26 cellular contexts compared by ENCODE assay signal in genomic region chr2:46161921-46162320, GRCh38.
DNase-seq lines count a peak whose midpoint lies in the region; ATAC-seq and TF ChIP-seq lines count a peak whose summit lies in the region.
"Had no signal": no experiment of that assay in that cellular context is flagged by ENCODE, and none has a peak within 500 bp of the region (broad histone marks: within the 10 kb centered on the region; RNA-seq: fewer than 3 reads in every experiment).

No MANE protein-coding gene starts in this region.

- no peak overlapping the region for H2BK12ac ChIP-seq in neuronal stem cell (ENCODE audit: low read length)

- H3K27me3 Mint-ChIP-seq in T-helper 2 cell treated with Interferon-gamma antibody and Interleukin-4, amounts not matched to agents 5 μg/mL and 100 μg/mL, for 36 hours (ENCODE audit: low read depth) = no peaks in the 10 kb centered on the region
- no peaks in the 10 kb centered on the region for H3K27me3 Mint-ChIP-seq in effector memory CD8-positive, alpha-beta T cell
- H3K27me3 Mint-ChIP-seq in activated T-helper 1 cell treated with anti-CD3 and anti-CD28 coated beads, Interleukin-12 subunit alpha, Interleukin-12 subunit beta, Interleukin-2, Interleukin-4 antibody, amounts not matched to agents 30 ng/mL and 10 ng/mL and 1 ng/mL, durations not matched to agents 14 hours and 24 hours and 36 hours (ENCODE audit: insufficient read depth) = peaks cover 2% of the 10 kb centered on the region
- H3K27me3 Mint-ChIP-seq in activated T-cell treated with anti-CD3 and anti-CD28 coated beads, Interleukin-2, amount 50 U/mL, for 4 hours (ENCODE audit: low read depth) = no peaks in the 10 kb centered on the region
- H3K27me3 Mint-ChIP-seq: activated naive CD4-positive, alpha-beta T cell treated with anti-CD3 and anti-CD28 coated beads, Interleukin-2, amount 50 U/mL, for 24 hours; B cell had no signal

- H3K36me3 ChIP-seq in neuronal stem cell (replicated peaks in 1 of 2; ENCODE audit: control insufficient read depth in 2 of 2, insufficient read depth in 2 of 2, low read length in 2 of 2) = no peaks in the 10 kb centered on the region
- peaks cover 0 to 62% (median 16%) of the 10 kb centered on the region in 4 donors for H3K36me3 ChIP-seq in upper lobe of left lung
- H3K36me3 ChIP-seq in brain microvascular endothelial cell (replicated peaks) = peaks cover 14% of the 10 kb centered on the region
- H3K36me3 ChIP-seq: colonic mucosa had no signal

- no peaks in the 10 kb centered on the region for H3K79me1 ChIP-seq in neuronal stem cell (ENCODE audit: low read depth, low read length)

- no peaks in the 10 kb centered on the region for H3K27me3 ChIP-seq in neuronal stem cell (ENCODE audit: control insufficient read depth in 3 of 3, insufficient read depth in 3 of 3, low read depth in 1 of 3, low read length in 3 of 3)
- no peaks in the 10 kb centered on the region for H3K27me3 ChIP-seq in upper lobe of left lung
- no peaks in the 10 kb centered on the region for H3K27me3 ChIP-seq in brain microvascular endothelial cell (replicated peaks)
- H3K27me3 ChIP-seq: body of pancreas, colonic mucosa, thyroid gland had no signal

- no peak overlapping the region for H4K91ac ChIP-seq in neuronal stem cell (ENCODE audit: low read depth, low read length, poor library complexity)

- no peak overlapping the region for H3K4me2 ChIP-seq in neuronal stem cell (ENCODE audit: insufficient read depth, low read length, poor library complexity, severe bottlenecking)

- intact Hi-C loops in activated T-helper 1 cell treated with anti-CD3 and anti-CD28 coated beads, Interleukin-12 subunit alpha, Interleukin-12 subunit beta, Interleukin-2, Interleukin-4 antibody, amounts not matched to agents 30 ng/mL and 10 ng/mL and 1 ng/mL, durations not matched to agents 14 hours and 24 hours and 36 hours (cut with micrococcal nuclease) = no loop called here

- no peak overlapping the region for H2BK5ac ChIP-seq in neuronal stem cell (ENCODE audit: low read length)

- H4K8ac ChIP-seq in neuronal stem cell (ENCODE audit: low read depth, low read length) = no peak overlapping the region

- H3K27ac ChIP-seq in neuronal stem cell (replicated peaks; ENCODE audit: low read length) (no peak overlapping the region), upper lobe of left lung (peak overlapping the region in 3 of 4 donors; percentile 5 to 83 (median 69)), brain microvascular endothelial cell (no peak overlapping the region)
- H3K27ac ChIP-seq: body of pancreas, colonic mucosa, HL-60, thyroid gland, VCaP had no signal

- H3K14ac ChIP-seq in neuronal stem cell (ENCODE audit: low read length) = no peak overlapping the region

- H3K4me3 ChIP-seq in neuronal stem cell (ENCODE audit: low read length in 2 of 2) = no peak overlapping the region
- no peak overlapping the region for H3K4me3 ChIP-seq in upper lobe of left lung
- H3K4me3 ChIP-seq in brain microvascular endothelial cell (ENCODE audit: low read depth, low read length) = no peak overlapping the region
- H3K4me3 ChIP-seq: body of pancreas, colonic mucosa, thyroid gland had no signal

- DNase-seq in T-helper 2 cell treated with Interferon-gamma antibody and Interleukin-4, amounts not matched to agents 5 μg/mL and 100 μg/mL, for 36 hours (ENCODE audit: low spot score) = no peak
- DNase-seq in T-helper 2 cell (no peak), neuronal stem cell (ENCODE audit: low spot score) (no peak), upper lobe of left lung (no peak), brain microvascular endothelial cell (no peak)
- DNase-seq in effector memory CD8-positive, alpha-beta T cell = no peak
- no peak for DNase-seq in activated T-helper 1 cell treated with anti-CD3 and anti-CD28 coated beads, Interleukin-12 subunit alpha, Interleukin-12 subunit beta, Interleukin-2, Interleukin-4 antibody, amounts not matched to agents 30 ng/mL and 10 ng/mL and 1 ng/mL, durations not matched to agents 14 hours and 24 hours and 36 hours (ENCODE audit: low spot score)
- DNase-seq in activated T-cell treated with anti-CD3 and anti-CD28 coated beads, Interleukin-2, amount 50 U/mL, for 4 hours = no peak
- DNase-seq: 8988T; activated CD4-positive, alpha-beta T cell treated with anti-CD3 and anti-CD28 coated beads, Interleukin-2, amount 50 U/mL, for 4 hours; activated T-cell treated with anti-CD3 and anti-CD28 coated beads for 4 hours; body of pancreas; colonic mucosa; COR-L47; EL; hippocampal formation; midbrain; NCI-H2029 treated with DMSO at 0.1 percent for 48 hours; NCI-H446; retina; SW 1271; thyroid gland had no signal

- no peak overlapping the region for H2AFZ ChIP-seq in neuronal stem cell (ENCODE audit: low read length)

- no peaks in the 10 kb centered on the region for H3K36me3 Mint-ChIP-seq in T-helper 2 cell treated with Interferon-gamma antibody and Interleukin-4, amounts not matched to agents 5 μg/mL and 100 μg/mL, for 36 hours (ENCODE audit: low read depth)
- H3K36me3 Mint-ChIP-seq in effector memory CD8-positive, alpha-beta T cell (ENCODE audit: insufficient read depth) = no peaks in the 10 kb centered on the region
- H3K36me3 Mint-ChIP-seq in activated T-helper 1 cell treated with anti-CD3 and anti-CD28 coated beads, Interleukin-12 subunit alpha, Interleukin-12 subunit beta, Interleukin-2, Interleukin-4 antibody, amounts not matched to agents 30 ng/mL and 10 ng/mL and 1 ng/mL, durations not matched to agents 14 hours and 24 hours and 36 hours (ENCODE audit: low read depth) = peaks cover 7% of the 10 kb centered on the region
- peaks cover 22% of the 10 kb centered on the region for H3K36me3 Mint-ChIP-seq in activated T-cell treated with anti-CD3 and anti-CD28 coated beads, Interleukin-2, amount 50 U/mL, for 4 hours (ENCODE audit: insufficient read depth)

- H3K9ac ChIP-seq in neuronal stem cell (ENCODE audit: low read depth, low read length, poor library complexity) = no peak overlapping the region

- no peak overlapping the region for H2BK15ac ChIP-seq in neuronal stem cell (ENCODE audit: low read length)

- no peaks in the 10 kb centered on the region for H3K9me3 Mint-ChIP-seq in T-helper 2 cell treated with Interferon-gamma antibody and Interleukin-4, amounts not matched to agents 5 μg/mL and 100 μg/mL, for 36 hours
- no peaks in the 10 kb centered on the region for H3K9me3 Mint-ChIP-seq in effector memory CD8-positive, alpha-beta T cell
- H3K9me3 Mint-ChIP-seq in activated T-helper 1 cell treated with anti-CD3 and anti-CD28 coated beads, Interleukin-12 subunit alpha, Interleukin-12 subunit beta, Interleukin-2, Interleukin-4 antibody, amounts not matched to agents 30 ng/mL and 10 ng/mL and 1 ng/mL, durations not matched to agents 14 hours and 24 hours and 36 hours = no peaks in the 10 kb centered on the region
- H3K9me3 Mint-ChIP-seq in activated T-cell treated with anti-CD3 and anti-CD28 coated beads, Interleukin-2, amount 50 U/mL, for 4 hours = no peaks in the 10 kb centered on the region
- H3K9me3 Mint-ChIP-seq: activated naive CD4-positive, alpha-beta T cell treated with anti-CD3 and anti-CD28 coated beads, Interleukin-2, amount 50 U/mL, for 24 hours had no signal

- peaks cover 0 to 2% of the 10 kb centered on the region in 2 donors for H3K9me3 ChIP-seq in neuronal stem cell (replicated peaks in 1 of 2; ENCODE audit: control insufficient read depth in 2 of 2, insufficient read depth in 1 of 2, low read depth in 1 of 2, low read length in 2 of 2)
- no peaks in the 10 kb centered on the region for H3K9me3 ChIP-seq in upper lobe of left lung
- H3K9me3 ChIP-seq: body of pancreas, colonic mucosa, thyroid gland had no signal

- H2BK120ac ChIP-seq in neuronal stem cell (ENCODE audit: low read depth, low read length) = no peak overlapping the region

- TF ChIP-seq CTCF in upper lobe of left lung (IDR thresholded peaks at IDR 0.05) (no peak), brain microvascular endothelial cell (IDR thresholded peaks at IDR 0.05; ENCODE audit: low read depth, low read length, missing control alignments) (no peak)

- H3K4me1 Mint-ChIP-seq in T-helper 2 cell treated with Interferon-gamma antibody and Interleukin-4, amounts not matched to agents 5 μg/mL and 100 μg/mL, for 36 hours (ENCODE audit: low read depth) = peaks cover 3% of the 10 kb centered on the region
- no peaks in the 10 kb centered on the region for H3K4me1 Mint-ChIP-seq in effector memory CD8-positive, alpha-beta T cell (ENCODE audit: low read depth in 2 of 2)
- H3K4me1 Mint-ChIP-seq in activated T-helper 1 cell treated with anti-CD3 and anti-CD28 coated beads, Interleukin-12 subunit alpha, Interleukin-12 subunit beta, Interleukin-2, Interleukin-4 antibody, amounts not matched to agents 30 ng/mL and 10 ng/mL and 1 ng/mL, durations not matched to agents 14 hours and 24 hours and 36 hours (ENCODE audit: low read depth) = peaks cover 9% of the 10 kb centered on the region
- H3K4me1 Mint-ChIP-seq in activated T-cell treated with anti-CD3 and anti-CD28 coated beads, Interleukin-2, amount 50 U/mL, for 4 hours (ENCODE audit: low read depth) = no peaks in the 10 kb centered on the region
- H3K4me1 Mint-ChIP-seq: activated naive CD4-positive, alpha-beta T cell treated with anti-CD3 and anti-CD28 coated beads, Interleukin-2, amount 50 U/mL, for 24 hours; B cell had no signal

- H3K23ac ChIP-seq in neuronal stem cell (ENCODE audit: low read depth, low read length, poor library complexity) = no peak overlapping the region

- TF ChIP-seq EP300 in upper lobe of left lung (IDR thresholded peaks at IDR 0.05) = no peak

- no peak overlapping the region for H3K4me3 Mint-ChIP-seq in T-helper 2 cell treated with Interferon-gamma antibody and Interleukin-4, amounts not matched to agents 5 μg/mL and 100 μg/mL, for 36 hours
- no peak overlapping the region for H3K4me3 Mint-ChIP-seq in effector memory CD8-positive, alpha-beta T cell
- no peak overlapping the region for H3K4me3 Mint-ChIP-seq in activated T-helper 1 cell treated with anti-CD3 and anti-CD28 coated beads, Interleukin-12 subunit alpha, Interleukin-12 subunit beta, Interleukin-2, Interleukin-4 antibody, amounts not matched to agents 30 ng/mL and 10 ng/mL and 1 ng/mL, durations not matched to agents 14 hours and 24 hours and 36 hours
- no peak overlapping the region for H3K4me3 Mint-ChIP-seq in activated T-cell treated with anti-CD3 and anti-CD28 coated beads, Interleukin-2, amount 50 U/mL, for 4 hours
- H3K4me3 Mint-ChIP-seq: activated naive CD4-positive, alpha-beta T cell treated with anti-CD3 and anti-CD28 coated beads, Interleukin-2, amount 50 U/mL, for 24 hours; B cell had no signal

- in situ Hi-C loops in brain microvascular endothelial cell (cut with HindIII; ENCODE audit: low pct_ligation_motif_present, low sequenced_read_pairs) = no loop called here

- ATAC-seq in effector memory CD8-positive, alpha-beta T cell (replicated peaks) = no peak
- no peak for ATAC-seq in upper lobe of left lung (ENCODE audit: low FRiP score in 2 of 2)
- no peak for ATAC-seq in activated T-cell treated with anti-CD3 and anti-CD28 coated beads, Interleukin-2, amount 50 U/mL, for 4 hours
- ATAC-seq: body of pancreas had no signal

- no peak for TF ChIP-seq POLR2A in upper lobe of left lung (IDR thresholded peaks at IDR 0.05)

- no peak overlapping the region for H3K4ac ChIP-seq in neuronal stem cell (ENCODE audit: low read length)

- H3K18ac ChIP-seq in neuronal stem cell (ENCODE audit: low read length) = peak overlapping the region; percentile 44

- peak overlapping the region; percentile 2 for H3K27ac Mint-ChIP-seq in T-helper 2 cell treated with Interferon-gamma antibody and Interleukin-4, amounts not matched to agents 5 μg/mL and 100 μg/mL, for 36 hours
- peak overlapping the region; percentile 22 to 81 for H3K27ac Mint-ChIP-seq in effector memory CD8-positive, alpha-beta T cell
- H3K27ac Mint-ChIP-seq in activated T-helper 1 cell treated with anti-CD3 and anti-CD28 coated beads, Interleukin-12 subunit alpha, Interleukin-12 subunit beta, Interleukin-2, Interleukin-4 antibody, amounts not matched to agents 30 ng/mL and 10 ng/mL and 1 ng/mL, durations not matched to agents 14 hours and 24 hours and 36 hours = no peak overlapping the region
- H3K27ac Mint-ChIP-seq: activated naive CD4-positive, alpha-beta T cell treated with anti-CD3 and anti-CD28 coated beads, Interleukin-2, amount 50 U/mL, for 24 hours; B cell had no signal

- H2AK5ac ChIP-seq in neuronal stem cell (ENCODE audit: low read depth, low read length) = peak overlapping the region; percentile 43

- whole genome bisulfite sequencing in neuronal stem cell (ENCODE audit: extremely low coverage in 2 of 2, insufficient read length in 2 of 2, insufficient replicate concordance in 1 of 2), 2 donors = no CpG with 5 or more reads among the region's 3 CpGs
- 74 to 80% methylated on average over 3 of the region's 3 CpGs for WGBS in upper lobe of left lung, 2 donors

- H3K4me1 ChIP-seq in neuronal stem cell (ENCODE audit: control insufficient read depth in 2 of 2, insufficient read depth in 1 of 2, low read depth in 1 of 2, low read length in 2 of 2) = peaks cover 0 to 12% of the 10 kb centered on the region in 2 donors
- H3K4me1 ChIP-seq in upper lobe of left lung = peaks cover 41 to 62% (median 54%) of the 10 kb centered on the region in 4 donors
- H3K4me1 ChIP-seq: body of pancreas, colonic mucosa had no signal

Comparison
In these comparisons a context has a peak if more than half of its experiments do, and no peak if none do; other contexts are left out.
1. H3K27ac ChIP-seq: peak in upper lobe of left lung (3 of 4); none in neuronal stem cell (single experiment) and brain microvascular endothelial cell (single experiment).